Comparison of ENCODE assay signal across 23 cellular contexts in the genomic region with DNA sequence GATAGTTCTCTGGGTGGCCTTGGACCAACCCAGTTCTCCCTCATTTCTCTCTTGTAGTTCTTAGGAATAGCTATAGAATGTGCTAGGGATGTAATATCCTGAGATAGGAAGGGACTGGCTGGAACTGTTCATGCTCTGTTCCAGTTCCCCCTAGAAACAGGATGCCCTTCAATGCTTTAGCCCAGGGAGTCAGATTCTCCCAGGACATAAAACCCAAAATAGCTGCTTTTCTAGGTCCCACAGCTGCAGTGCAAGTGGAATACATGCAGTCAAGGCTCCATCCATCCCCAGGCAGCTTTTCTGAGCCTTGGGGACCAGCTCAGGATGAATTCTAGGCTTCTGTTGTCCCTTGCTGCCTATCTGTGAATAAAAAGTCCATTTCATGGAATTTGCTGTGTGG.
"Had no signal": no experiment of that assay in that cellular context is flagged by ENCODE, and none has a peak within 500 bp of the region (broad histone marks: within the 10 kb centered on the region; RNA-seq: fewer than 3 reads in every experiment).

No MANE protein-coding gene starts in this region.

- H3K27me3 Mint-ChIP-seq: dendritic cell treated with granulocyte-macrophage colony-stimulating factor and Interleukin-4, amounts not matched to agents 40 ng/mL and 50 ng/mL, for 4 days had no signal

- DNase-seq: activated CD4-positive, alpha-beta T cell treated with anti-CD3 and anti-CD28 coated beads, Interleukin-2, amount 50 U/mL, for 1 hour; activated CD4-positive, CD25-positive, alpha-beta regulatory T cell treated with anti-CD3 and anti-CD28 coated beads, Interleukin-2, amount 50 U/mL, for 72 hours; activated naive CD8-positive, alpha-beta T cell treated with anti-CD3 and anti-CD28 coated beads for 36 hours; activated T-cell treated with anti-CD3 and anti-CD28 coated beads, Interleukin-2, amount 50 U/mL, for 1 hour; effector CD4-positive, alpha-beta T cell; immature natural killer cell; lower lobe of right lung; naive thymus-derived CD4-positive, alpha-beta T cell; occipital lobe; sigmoid colon; stimulated activated CD4-positive, alpha-beta T cell treated with anti-CD3 and anti-CD28 coated beads, Interleukin-2, amount 100 ng/mL, for 48 hours; stimulated activated naive CD4-positive, alpha-beta T cell; T-cell; upper lobe of left lung; WERI-Rb-1 had no signal

- H3K27ac Mint-ChIP-seq: activated naive CD8-positive, alpha-beta T cell treated with anti-CD3 and anti-CD28 coated beads for 36 hours; dendritic cell treated with granulocyte-macrophage colony-stimulating factor and Interleukin-4, amounts not matched to agents 40 ng/mL and 50 ng/mL, for 4 days; immature natural killer cell; naive thymus-derived CD4-positive, alpha-beta T cell; T-cell had no signal

- H3K4me3 Mint-ChIP-seq: activated naive CD8-positive, alpha-beta T cell treated with anti-CD3 and anti-CD28 coated beads for 36 hours; dendritic cell treated with granulocyte-macrophage colony-stimulating factor and Interleukin-4, amounts not matched to agents 40 ng/mL and 50 ng/mL, for 4 days; immature natural killer cell; naive thymus-derived CD4-positive, alpha-beta T cell; neural crest cell; T-cell had no signal

- ATAC-seq: left lobe of liver; naive thymus-derived CD4-positive, alpha-beta T cell; T-cell had no signal

- H3K4me1 ChIP-seq: lower lobe of right lung had no signal

- H3K36me3 ChIP-seq: cardiac muscle cell, lower lobe of right lung, sigmoid colon, thoracic aorta, upper lobe of left lung, WERI-Rb-1 had no signal

- H3K36me3 Mint-ChIP-seq: activated naive CD8-positive, alpha-beta T cell treated with anti-CD3 and anti-CD28 coated beads for 36 hours; immature natural killer cell; naive thymus-derived CD4-positive, alpha-beta T cell; T-cell had no signal

- H3K4me1 Mint-ChIP-seq: activated naive CD8-positive, alpha-beta T cell treated with anti-CD3 and anti-CD28 coated beads for 36 hours; immature natural killer cell; naive thymus-derived CD4-positive, alpha-beta T cell; neural crest cell; T-cell had no signal

- H3K9me3 ChIP-seq: sigmoid colon, thoracic aorta, upper lobe of left lung had no signal

- H3K27me3 ChIP-seq: cardiac muscle cell, sigmoid colon, upper lobe of left lung had no signal

- H3K9me3 Mint-ChIP-seq: dendritic cell treated with granulocyte-macrophage colony-stimulating factor and Interleukin-4, amounts not matched to agents 40 ng/mL and 50 ng/mL, for 4 days; immature natural killer cell; neural crest cell had no signal

- FAIRE-seq: endometrium, TTC549 had no signal

- H3K27ac ChIP-seq: cardiac muscle cell, foreskin keratinocyte, lower lobe of right lung, upper lobe of left lung, WERI-Rb-1 had no signal

- H3K4me3 ChIP-seq: cardiac muscle cell, lower lobe of right lung, sigmoid colon, thoracic aorta, upper lobe of left lung had no signal
